9 cellular contexts compared by ENCODE assay signal in the genomic region with DNA sequence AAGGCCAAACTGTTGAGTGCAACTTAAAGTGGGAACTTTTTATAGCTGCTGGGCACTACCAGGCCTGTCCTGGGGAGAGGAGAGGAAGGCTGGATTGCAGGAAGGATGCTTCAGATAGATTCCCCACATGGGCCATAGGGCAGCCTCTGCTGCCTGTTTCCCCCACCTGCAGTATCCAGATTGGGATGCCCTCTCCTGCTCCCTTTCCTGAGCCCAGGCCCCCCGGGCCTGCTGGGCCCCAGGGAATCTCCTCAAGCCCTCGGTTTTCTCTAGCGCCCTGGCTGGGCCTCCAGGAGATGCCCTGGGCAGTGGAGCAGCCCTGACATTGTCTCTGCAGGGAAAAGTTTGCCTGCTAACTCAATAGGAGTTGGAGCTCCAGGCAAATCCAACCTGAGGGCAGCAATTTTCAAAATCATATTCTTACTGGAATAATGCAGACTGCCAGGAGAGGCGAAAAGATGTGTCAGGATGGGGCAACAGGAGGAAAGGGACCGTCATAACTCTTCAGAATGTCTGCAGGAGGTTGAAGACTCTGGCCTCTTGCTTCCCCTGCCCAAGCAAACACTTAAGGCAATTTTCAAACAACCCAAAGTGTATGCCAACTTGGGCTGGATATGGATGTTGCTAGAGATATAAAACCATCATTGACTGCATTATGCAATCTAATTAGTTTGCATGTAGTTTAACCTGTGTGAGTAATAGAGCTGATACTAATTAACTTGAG. TPM values are rescaled to one million over a fixed set of nuclear protein-coding genes. Genes with fewer than 3 reads are reported as not detected.
A peak's percentile ranks its signal among the peaks of the same experiment; 100 is the strongest.
DNase-seq lines count a peak whose midpoint lies in the region; ATAC-seq, FAIRE-seq and TF ChIP-seq lines count a peak whose summit lies in the region.
"Had no signal": no experiment of that assay in that cellular context is flagged by ENCODE, and none has a peak within 500 bp of the region (broad histone marks: within the 10 kb centered on the region; RNA-seq: fewer than 3 reads in every experiment).

No MANE protein-coding gene starts in this region.

- H3K9me1 ChIP-seq in keratinocyte (ENCODE audit: control insufficient read depth, extremely low read depth, insufficient read depth, low read length) = no peaks in the 10 kb centered on the region

- in situ Hi-C loops in astrocyte of the cerebellum (cut with HindIII; ENCODE audit: low sequenced_read_pairs) = loop anchor here (25.0 kb wide), 2 partner anchors 902 to 1673 kb away; no protein-coding TSS in a partner anchor

- H3F3A ChIP-seq in GM23338 (replicated peaks; ENCODE audit: low read depth) (peaks cover 24% of the 10 kb centered on the region), smooth muscle cell (ENCODE audit: low read depth) (no peaks in the 10 kb centered on the region)

- peaks cover 67% of the 10 kb centered on the region for H3K4me1 Mint-ChIP-seq in GM23338

- ATAC-seq in GM23338 (no peak), HG02798 (IDR thresholded peaks at IDR 0.05; ENCODE audit: poor library complexity, unreplicated experiment) (no peak), HG03521 (IDR thresholded peaks at IDR 0.05; ENCODE audit: unreplicated experiment) (no peak)

- H3K27ac ChIP-seq in GM23338 (ENCODE audit: low read depth) (no peak overlapping the region), keratinocyte (ENCODE audit: control insufficient read depth, insufficient read depth, low read length) (peak overlapping the region; percentile 48), smooth muscle cell (ENCODE audit: low read depth) (no peak overlapping the region)

- H4K20me1 ChIP-seq in GM23338 (replicated peaks; ENCODE audit: insufficient read depth) (0 out of 2 replicates have a peak, but pooled peaks cover 5% of the 10 kb centered on the region), keratinocyte (ENCODE audit: control insufficient read depth, extremely low read depth, insufficient read depth, low read length) (no peaks in the 10 kb centered on the region), smooth muscle cell (ENCODE audit: low read depth) (peaks cover 49% of the 10 kb centered on the region)

- H3K9me2 ChIP-seq in GM23338 (ENCODE audit: insufficient read depth) = no peaks in the 10 kb centered on the region

- no peak overlapping the region for H3K4me3 Mint-ChIP-seq in GM23338

- no peak for TF ChIP-seq CTCF in GM23338 (conservative IDR thresholded peaks at IDR 0.05; ENCODE audit: low read depth in 2 of 2)
- no peak for TF ChIP-seq CTCF in astrocyte of the cerebellum (IDR thresholded peaks at IDR 0.05; ENCODE audit: low read depth, low read length, missing control alignments)
- no peak for TF ChIP-seq CTCF in keratinocyte (optimal IDR thresholded peaks at IDR 0.05 in 1 of 3, IDR thresholded peaks at IDR 0.05 in 1 of 3, conservative IDR thresholded peaks at IDR 0.05 in 1 of 3; ENCODE audit: extremely low read depth in 1 of 3, insufficient read depth in 2 of 3, low read length in 3 of 3)
- TF ChIP-seq CTCF in smooth muscle cell (IDR thresholded peaks at IDR 0.05; ENCODE audit: borderline replicate concordance, insufficient read depth, poor library complexity, severe bottlenecking) = no peak

- FAIRE-seq in keratinocyte (lab: Jason Lieb, UNC) = no peak
- FAIRE-seq: colon had no signal

- peak; percentile 12 for DNase-seq in GM23338 (ENCODE audit: low spot score)
- no peak for DNase-seq in astrocyte of the cerebellum (ENCODE audit: low read depth)
- no peak for DNase-seq in keratinocyte (ENCODE audit: low read depth, low spot score)
- DNase-seq in smooth muscle cell (lab: John Stamatoyannopoulos, UW; ENCODE audit: unreplicated experiment) = no peak
- no peak for DNase-seq in NCI-H1436 treated with DMSO at 0.1 percent for 48 hours (lab: John Stamatoyannopoulos, UW)
- no peak for DNase-seq in nucleus accumbens (lab: John Stamatoyannopoulos, UW)

- no peak overlapping the region for H3K27ac Mint-ChIP-seq in GM23338

- no peak overlapping the region for H3K4me3 ChIP-seq in GM23338
- peak overlapping the region; percentile 95 for H3K4me3 ChIP-seq in astrocyte of the cerebellum (ENCODE audit: low read depth, low read length)
- peak overlapping the region; percentile 66 to 74 (median 70) for H3K4me3 ChIP-seq in keratinocyte (ENCODE audit: control insufficient read depth in 2 of 3, extremely low read depth in 1 of 3, insufficient read depth in 2 of 3, low read depth in 1 of 3, low read length in 3 of 3)
- H3K4me3 ChIP-seq in smooth muscle cell = peak overlapping the region; percentile 79

- H2AFZ ChIP-seq in GM23338 (no peak overlapping the region), keratinocyte (ENCODE audit: control insufficient read depth, low read length) (no peak overlapping the region), smooth muscle cell (ENCODE audit: low read depth) (no peak overlapping the region)

- H3K36me3 Mint-ChIP-seq in GM23338 (ENCODE audit: low read depth) = no peaks in the 10 kb centered on the region

- dilution Hi-C loops in keratinocyte (cut with MboI; ENCODE audit: extremely low pct_ligation_motif_present, low sequenced_read_pairs) = no loop called here

- H3K4me2 ChIP-seq in GM23338 (peak overlapping the region; percentile 83; the same call in 1 of the 2 replicates), keratinocyte (ENCODE audit: control insufficient read depth, extremely low read depth, insufficient read depth, low read depth, low read length) (peak overlapping the region; percentile 93), smooth muscle cell (peak overlapping the region; percentile 96)

- H3K36me3 ChIP-seq in GM23338 (ENCODE audit: insufficient read depth) = no peaks in the 10 kb centered on the region
- H3K36me3 ChIP-seq in keratinocyte (ENCODE audit: control insufficient read depth in 2 of 2, extremely low read depth in 1 of 2, insufficient read depth in 2 of 2, low read length in 2 of 2) = peaks cover 17 to 28% of the 10 kb centered on the region in 2 experiments
- H3K36me3 ChIP-seq in smooth muscle cell (ENCODE audit: low read depth) = no peaks in the 10 kb centered on the region

- H3K79me2 ChIP-seq in GM23338 (replicated peaks; ENCODE audit: insufficient read depth) = no peaks in the 10 kb centered on the region
- H3K79me2 ChIP-seq in keratinocyte (ENCODE audit: control insufficient read depth, insufficient read depth, low read length) = peaks cover 90% of the 10 kb centered on the region
- H3K79me2 ChIP-seq in smooth muscle cell (ENCODE audit: low read depth) = peaks cover 55% of the 10 kb centered on the region

- H3K9ac ChIP-seq in keratinocyte (ENCODE audit: control insufficient read depth, extremely low read depth, insufficient read depth, low read length) = peak overlapping the region; percentile 42
- H3K9ac ChIP-seq in smooth muscle cell (ENCODE audit: low read depth) = no peak overlapping the region

- peaks cover 93% of the 10 kb centered on the region for H3K27me3 Mint-ChIP-seq in GM23338 (ENCODE audit: insufficient read depth, low read depth, poor library complexity)

- 67% methylated on average over 5 of the region's 5 CpGs for WGBS in smooth muscle cell (ENCODE audit: low lambda C conversion rate)

- no peaks in the 10 kb centered on the region for H3K9me3 ChIP-seq in keratinocyte (ENCODE audit: control insufficient read depth, low read depth, low read length)
- H3K9me3 ChIP-seq in smooth muscle cell (replicated peaks; ENCODE audit: low read depth) = no peaks in the 10 kb centered on the region

- H3K27me3 ChIP-seq in GM23338 (ENCODE audit: insufficient read depth) = peaks cover 95% of the 10 kb centered on the region
- H3K27me3 ChIP-seq in keratinocyte (ENCODE audit: control insufficient read depth, extremely low read depth, insufficient read depth, low read length) = no peaks in the 10 kb centered on the region
- peaks cover 65% of the 10 kb centered on the region for H3K27me3 ChIP-seq in smooth muscle cell (ENCODE audit: low read depth)

- peaks cover 3% of the 10 kb centered on the region for H3K9me3 Mint-ChIP-seq in GM23338

- peaks cover 78% of the 10 kb centered on the region for H3K4me1 ChIP-seq in GM23338 (ENCODE audit: insufficient read depth)
- peaks cover 42% of the 10 kb centered on the region for H3K4me1 ChIP-seq in keratinocyte (ENCODE audit: control insufficient read depth, extremely low read depth, insufficient read depth, low read length)
- H3K4me1 ChIP-seq in smooth muscle cell (ENCODE audit: low read depth) = peaks cover 41% of the 10 kb centered on the region

TF ChIP-seq in GM23338, 12 proteins besides CTCF, POLR2A, EP300 and RAD21 (continues in another document):
- no peak for TF ChIP-seq POLR2AphosphoS5 (IDR thresholded peaks at IDR 0.05; ENCODE audit: low read depth)

RNA-seq across cellular contexts. Expression of gene NR2F2, which starts 4.4 kb away (rescaled TPM):
- not detected in 2 replicates for total RNA-seq in GM23338 (2014; rRNA removed; shearing (Covaris generic))
- 0.16 and 0.23 TPM in 2 replicates for polyA plus RNA-seq in GM23338 (2016; fragmentation: Nextera tagmentation; extraction: Ambion mirVana)
- polyA plus RNA-seq in keratinocyte = 19.5 to 27.2 TPM (median 20.1 TPM) in 3 replicates
- polyA plus RNA-seq in keratinocyte (2011; ENCODE audit: low read depth) = 9.7 TPM
- polyA plus RNA-seq in keratinocyte (2011; cell fraction: cytosol; rRNA removed) = 26.1 and 26.9 TPM in 2 replicates
- polyA plus RNA-seq in keratinocyte (2011; cell fraction: nucleus; rRNA removed) = 40.5 and 46.0 TPM in 2 replicates
- polyA plus RNA-seq in keratinocyte (2012; ENCODE audit: low replicate concordance) = 17.2 and 43.5 TPM in 2 replicates
- 12.0 to 19.7 TPM (median 19.2 TPM) in 3 replicates for polyA minus RNA-seq in keratinocyte
- polyA minus RNA-seq in keratinocyte (2011; cell fraction: cytosol; rRNA and poly(A)+ RNA removed) = 38.4 TPM
- 24.0 and 24.7 TPM in 2 replicates for polyA minus RNA-seq in keratinocyte (2011; cell fraction: nucleus; rRNA and poly(A)+ RNA removed)
- total RNA-seq in smooth muscle cell = 4.5 and 9.8 TPM in 2 replicates
- polyA plus RNA-seq in smooth muscle cell = 4.7 and 11.3 TPM in 2 replicates
